ENCODE assay signal across 1 cellular context in genomic region chr6:1515280-1515679, GRCh38.
TF ChIP-seq lines count a peak whose summit lies in the region.

No MANE protein-coding gene starts in this region.

TF ChIP-seq in K562, 482 proteins besides CTCF, POLR2A, EP300 and RAD21 (continued from another document and continues in another):
- TF ChIP-seq ZBTB40 (IDR thresholded peaks at IDR 0.05) (peak; percentile 70), ZBTB40 (CRISPR knock-in tag; IDR thresholded peaks at IDR 0.05) (no peak), SREBF1 (IDR thresholded peaks at IDR 0.05; ENCODE audit: borderline replicate concordance, low read depth, low read length) (no peak), ATF7 (IDR thresholded peaks at IDR 0.05) (peak; percentile 35; the same call in 1 of the 2 replicates), KLF13 (tag; IDR thresholded peaks at IDR 0.05; ENCODE audit: borderline replicate concordance, low read depth) (peak; percentile 96; the same call in 1 of the 2 replicates), CXXC5 (CRISPR knock-in tag; IDR thresholded peaks at IDR 0.05) (peak; percentile 77), NKRF (IDR thresholded peaks at IDR 0.05; ENCODE audit: borderline replicate concordance) (no peak), CTCFL (IDR thresholded peaks at IDR 0.05; ENCODE audit: borderline replicate concordance, insufficient read depth, low read depth, low read length, poor library complexity, severe bottlenecking) (peak; percentile 74), KLF1 (tag; IDR thresholded peaks at IDR 0.05) (peak; percentile 34; the same call in 1 of the 2 replicates), CBX3 (IDR thresholded peaks at IDR 0.05; ENCODE audit: borderline replicate concordance in 1 of 2, low read length in 2 of 2) (peak in 1 of 2 experiments; percentile 20; a peak in 1 of 3 replicates), SUPT5H (IDR thresholded peaks at IDR 0.05) (no peak), UBTF (IDR thresholded peaks at IDR 0.05; ENCODE audit: borderline replicate concordance in 1 of 2, low read depth in 2 of 2, low read length in 2 of 2) (0 out of 4 replicates have a peak, but pooled peaks of 1 of the 2 experiments have one; percentile 27), ZNF395 (CRISPR knock-in tag; IDR thresholded peaks at IDR 0.05) (no peak), ZBTB11 (CRISPR knock-in tag; IDR thresholded peaks at IDR 0.05) (peak in 1 of 3 experiments; percentile 47; a peak in 1 of 6 replicates), ZNF639 (CRISPR knock-in tag; conservative IDR thresholded peaks at IDR 0.05 in 1 of 2, IDR thresholded peaks at IDR 0.05 in 1 of 2) (no peak), JUND (IDR thresholded peaks at IDR 0.05; ENCODE audit: borderline replicate concordance, low read depth, low read length) (peak; percentile 18; the same call in 1 of the 2 replicates), JUND (tag; IDR thresholded peaks at IDR 0.05; ENCODE audit: borderline replicate concordance, low read depth, low read length) (no peak), RBFOX2 (IDR thresholded peaks at IDR 0.05; ENCODE audit: low read depth, low read length) (peak; percentile 46), MED1 (CRISPR knock-in tag; IDR thresholded peaks at IDR 0.05; ENCODE audit: borderline replicate concordance) (no peak), VEZF1 (CRISPR knock-in tag; IDR thresholded peaks at IDR 0.05) (no peak), GABPB1 (CRISPR knock-in tag; IDR thresholded peaks at IDR 0.05) (peak; percentile 41; the same call in 1 of the 2 replicates), RB1 (IDR thresholded peaks at IDR 0.05; ENCODE audit: low read depth) (peak; percentile 86), MXI1 (IDR thresholded peaks at IDR 0.05; ENCODE audit: low read depth, low read length) (no peak), L3MBTL2 (IDR thresholded peaks at IDR 0.05) (peak; percentile 94)
